In the genomic region with DNA sequence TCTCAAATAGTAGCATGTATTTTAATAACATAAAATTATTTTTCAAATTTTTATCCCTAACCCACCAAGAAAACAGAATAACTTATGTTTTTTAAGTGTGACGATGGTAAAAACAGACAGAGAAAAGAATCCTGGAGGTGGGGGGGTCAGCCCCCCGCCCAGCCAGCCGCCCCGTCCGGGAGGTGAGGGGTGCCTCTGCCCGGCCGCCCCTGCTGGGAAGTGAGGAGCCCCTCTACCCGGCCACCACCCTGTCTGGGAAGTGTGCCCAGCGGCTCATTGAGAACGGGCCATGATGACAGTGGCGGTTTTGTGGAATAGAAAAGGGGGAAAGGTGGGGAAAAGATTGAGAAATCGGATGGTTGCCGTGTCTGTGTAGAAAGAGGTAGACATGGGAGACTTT, we compare ENCODE assay signal across 4 cellular contexts. TPM values are rescaled to one million over a fixed set of nuclear protein-coding genes. Genes with fewer than 3 reads are reported as not detected.
"Had no signal": no experiment of that assay in that cellular context is flagged by ENCODE, and none has a peak within 500 bp of the region (broad histone marks: within the 10 kb centered on the region; RNA-seq: fewer than 3 reads in every experiment).

No MANE protein-coding gene starts in this region.

RNA-seq across cellular contexts. Expression of a gene that starts 16.1 kb away (rescaled TPM):
- total RNA-seq: GM23248, GM23338, HFFc6 had no signal

RNA-seq across cellular contexts. Expression of a gene that starts 33.2 kb away (rescaled TPM):
- total RNA-seq: H4, HFFc6 had no signal
